2 cellular contexts compared by ENCODE assay signal in the genomic region with DNA sequence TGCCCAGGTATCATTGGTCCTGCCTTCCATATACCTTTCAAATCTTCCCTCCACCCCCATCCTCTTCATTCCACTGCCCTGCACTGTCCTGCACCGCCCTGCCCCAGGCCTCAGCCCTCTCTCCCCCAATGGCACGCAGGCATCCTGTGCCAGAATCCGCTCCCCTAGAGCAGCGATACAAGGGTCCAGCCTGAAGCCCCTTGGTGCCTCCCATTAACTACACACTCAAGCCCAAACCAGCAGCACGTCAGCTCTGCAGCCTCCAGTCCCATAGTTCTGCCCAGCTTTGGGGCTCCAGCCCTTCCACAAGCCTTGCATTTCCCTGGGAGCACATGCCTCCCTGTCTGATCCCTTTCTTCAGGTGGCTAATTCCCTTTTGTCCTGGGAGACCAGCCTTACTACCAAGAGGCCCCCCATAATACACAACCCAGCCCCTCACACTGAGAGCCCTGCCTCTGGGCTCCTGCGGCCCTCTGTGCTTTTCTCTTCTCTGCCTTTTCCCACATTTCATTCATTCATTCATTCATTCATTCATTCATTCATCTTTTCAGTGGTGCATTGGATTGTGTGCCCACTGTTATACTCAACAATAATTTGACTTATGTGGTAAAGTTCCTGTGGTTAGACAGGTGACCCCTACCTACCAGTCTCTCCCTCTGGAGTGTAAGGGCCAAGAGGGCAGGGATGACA.
TF ChIP-seq lines count a peak whose summit lies in the region.

No MANE protein-coding gene starts in this region.

TF ChIP-seq in HepG2, 621 proteins besides CTCF, POLR2A, EP300 and RAD21:
- TF ChIP-seq HOXA9 (CRISPR knock-in tag; IDR thresholded peaks at IDR 0.05; ENCODE audit: borderline replicate concordance) (no peak), THAP11 (CRISPR knock-in tag; IDR thresholded peaks at IDR 0.05) (no peak), ZSCAN29 (CRISPR knock-in tag; conservative IDR thresholded peaks at IDR 0.05) (no peak), JUND (CRISPR knock-in tag; IDR thresholded peaks at IDR 0.05) (no peak), ZSCAN31 (CRISPR knock-in tag; IDR thresholded peaks at IDR 0.05; ENCODE audit: low read depth) (no peak), ZNF7 (CRISPR knock-in tag; IDR thresholded peaks at IDR 0.05) (no peak), ZNF546 (CRISPR knock-in tag; conservative IDR thresholded peaks at IDR 0.05) (no peak), ZNF230 (CRISPR knock-in tag; IDR thresholded peaks at IDR 0.05) (no peak), RERE (CRISPR knock-in tag; IDR thresholded peaks at IDR 0.05; ENCODE audit: low read depth) (no peak), ZNF713 (CRISPR knock-in tag; IDR thresholded peaks at IDR 0.05) (no peak), MAZ (IDR thresholded peaks at IDR 0.05; ENCODE audit: borderline replicate concordance, low read depth, low read length) (no peak), MAZ (CRISPR knock-in tag; IDR thresholded peaks at IDR 0.05; ENCODE audit: low read depth) (no peak), KLF16 (CRISPR knock-in tag; IDR thresholded peaks at IDR 0.05) (no peak), ZBTB3 (CRISPR knock-in tag; IDR thresholded peaks at IDR 0.05; ENCODE audit: borderline replicate concordance, low read depth) (no peak), ELF3 (CRISPR knock-in tag; IDR thresholded peaks at IDR 0.05) (no peak)
- TF ChIP-seq, protein P1, sequence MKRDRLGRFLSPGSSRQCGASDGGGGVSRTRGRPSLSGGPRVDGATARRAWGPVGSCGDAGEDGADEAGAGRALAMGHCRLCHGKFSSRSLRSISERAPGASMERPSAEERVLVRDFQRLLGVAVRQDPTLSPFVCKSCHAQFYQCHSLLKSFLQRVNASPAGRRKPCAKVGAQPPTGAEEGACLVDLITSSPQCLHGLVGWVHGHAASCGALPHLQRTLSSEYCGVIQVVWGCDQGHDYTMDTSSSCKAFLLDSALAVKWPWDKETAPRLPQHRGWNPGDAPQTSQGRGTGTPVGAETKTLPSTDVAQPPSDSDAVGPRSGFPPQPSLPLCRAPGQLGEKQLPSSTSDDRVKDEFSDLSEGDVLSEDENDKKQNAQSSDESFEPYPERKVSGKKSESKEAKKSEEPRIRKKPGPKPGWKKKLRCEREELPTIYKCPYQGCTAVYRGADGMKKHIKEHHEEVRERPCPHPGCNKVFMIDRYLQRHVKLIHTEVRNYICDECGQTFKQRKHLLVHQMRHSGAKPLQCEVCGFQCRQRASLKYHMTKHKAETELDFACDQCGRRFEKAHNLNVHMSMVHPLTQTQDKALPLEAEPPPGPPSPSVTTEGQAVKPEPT (CRISPR knock-in tag; IDR thresholded peaks at IDR 0.05; ENCODE audit: low read depth), result no peak
- TF ChIP-seq, protein P2, sequence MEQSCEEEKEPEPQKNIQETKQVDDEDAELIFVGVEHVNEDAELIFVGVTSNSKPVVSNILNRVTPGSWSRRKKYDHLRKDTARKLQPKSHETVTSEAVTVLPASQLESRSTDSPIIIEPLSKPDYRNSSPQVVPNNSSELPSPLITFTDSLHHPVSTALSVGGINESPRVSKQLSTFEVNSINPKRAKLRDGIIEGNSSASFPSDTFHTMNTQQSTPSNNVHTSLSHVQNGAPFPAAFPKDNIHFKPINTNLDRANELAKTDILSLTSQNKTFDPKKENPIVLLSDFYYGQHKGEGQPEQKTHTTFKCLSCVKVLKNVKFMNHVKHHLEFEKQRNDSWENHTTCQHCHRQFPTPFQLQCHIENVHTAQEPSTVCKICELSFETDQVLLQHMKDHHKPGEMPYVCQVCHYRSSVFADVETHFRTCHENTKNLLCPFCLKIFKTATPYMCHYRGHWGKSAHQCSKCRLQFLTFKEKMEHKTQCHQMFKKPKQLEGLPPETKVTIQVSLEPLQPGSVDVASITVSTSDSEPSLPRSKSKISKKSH (CRISPR knock-in tag; IDR thresholded peaks at IDR 0.05; ENCODE audit: borderline replicate concordance), result no peak
TF ChIP-seq in HepG2: peak in this region for 0.

TF ChIP-seq in H1, 55 proteins besides CTCF, POLR2A, EP300 and RAD21:
- TF ChIP-seq SIN3A (conservative IDR thresholded peaks at IDR 0.05 in 1 of 2, IDR thresholded peaks at IDR 0.05 in 1 of 2; ENCODE audit: low read depth in 1 of 2, low read length in 2 of 2), result no peak
